In the genomic region with DNA sequence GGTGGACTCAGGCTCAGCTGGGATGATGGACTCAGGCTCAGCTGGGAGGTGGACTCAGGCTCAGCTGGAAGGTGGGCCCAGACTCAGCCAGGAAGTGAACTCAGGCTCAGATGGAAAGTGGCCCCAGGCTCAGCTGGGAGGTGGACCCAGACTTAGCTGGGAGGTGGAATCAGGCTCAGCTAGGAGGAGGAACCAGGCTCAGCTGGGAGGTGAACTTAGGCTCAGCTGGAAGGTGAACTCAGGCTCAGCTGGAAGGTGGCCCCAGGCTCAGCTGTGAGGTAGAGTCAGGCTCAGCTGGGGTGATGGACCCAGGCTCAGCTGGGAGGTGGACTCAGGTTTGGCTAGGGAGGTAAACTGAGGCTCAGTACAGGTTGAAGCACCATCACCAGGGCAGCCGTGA, we compare ENCODE assay signal across 26 cellular contexts. TPM values are rescaled to one million over a fixed set of nuclear protein-coding genes. Genes with fewer than 3 reads are reported as not detected.
"Had no signal": no experiment of that assay in that cellular context is flagged by ENCODE, and none has a peak within 500 bp of the region (broad histone marks: within the 10 kb centered on the region; RNA-seq: fewer than 3 reads in every experiment).

No MANE protein-coding gene starts in this region.

- H3K9me3 Mint-ChIP-seq: activated B cell treated with CpG ODN at 0.5 μM for 24 hours; activated naive CD8-positive, alpha-beta T cell treated with anti-CD3 and anti-CD28 coated beads, Interleukin-2, amount 10 ng/mL, durations not matched to agents 7 days and 5 days; effector memory CD8-positive, alpha-beta T cell; neural crest cell; stimulated activated naive CD8-positive, alpha-beta T cell treated with anti-CD3 and anti-CD28 coated beads, Interleukin-15, Interleukin-2, amounts not matched to agents 100 ng/mL and 50 ng/mL, for 24 hours had no signal

- ATAC-seq: activated CD4-positive, alpha-beta T cell treated with anti-CD3 and anti-CD28 coated beads for 36 hours; effector memory CD8-positive, alpha-beta T cell; esophagus mucosa had no signal

- H3K27me3 ChIP-seq: cardiac muscle cell, thyroid gland had no signal

- H3K4me3 ChIP-seq: cardiac muscle cell, thyroid gland had no signal

- H3K27me3 Mint-ChIP-seq: activated CD4-positive, alpha-beta T cell treated with anti-CD3 and anti-CD28 coated beads for 36 hours; activated naive CD8-positive, alpha-beta T cell treated with anti-CD3 and anti-CD28 coated beads, Interleukin-2, amount 10 ng/mL, durations not matched to agents 7 days and 5 days had no signal

- DNase-seq: activated B cell treated with CpG ODN at 0.5 μM for 24 hours; activated CD4-positive, alpha-beta T cell treated with anti-CD3 and anti-CD28 coated beads for 36 hours; activated CD4-positive, alpha-beta T cell treated with anti-CD3 and anti-CD28 coated beads, Interleukin-2, amount 50 U/mL, for 4 hours; activated naive CD4-positive, alpha-beta T cell treated with Interleukin-2 at 50 U/mL for 16 hours; activated naive CD8-positive, alpha-beta T cell treated with anti-CD3 and anti-CD28 coated beads, Interleukin-2, amount 10 ng/mL, durations not matched to agents 7 days and 5 days; activated T-cell treated with anti-CD3 and anti-CD28 coated beads, Interleukin-2, amount 50 U/mL, for 48 hours; amniotic stem cell; effector memory CD8-positive, alpha-beta T cell; foreskin melanocyte; hypothalamus; mesenchymal stem cell; stimulated activated CD4-positive, alpha-beta T cell treated with anti-CD3 and anti-CD28 coated beads, Interleukin-1b, Interleukin-23, amount 100 ng/mL, for 48 hours; substantia nigra; T1000 had no signal

- H3K4me1 Mint-ChIP-seq: activated B cell treated with CpG ODN at 0.5 μM for 24 hours; activated CD4-positive, alpha-beta T cell treated with anti-CD3 and anti-CD28 coated beads for 36 hours; activated naive CD8-positive, alpha-beta T cell treated with anti-CD3 and anti-CD28 coated beads, Interleukin-2, amount 10 ng/mL, durations not matched to agents 7 days and 5 days; neural crest cell had no signal

- H3K36me3 ChIP-seq: cardiac muscle cell, thyroid gland had no signal

- H3K27ac ChIP-seq: cardiac muscle cell, thyroid gland had no signal

- H3K4me3 Mint-ChIP-seq: activated B cell treated with CpG ODN at 0.5 μM for 24 hours; activated CD4-positive, alpha-beta T cell treated with anti-CD3 and anti-CD28 coated beads for 36 hours; activated naive CD8-positive, alpha-beta T cell treated with anti-CD3 and anti-CD28 coated beads, Interleukin-2, amount 10 ng/mL, durations not matched to agents 7 days and 5 days; effector memory CD8-positive, alpha-beta T cell; neural crest cell; stimulated activated naive CD8-positive, alpha-beta T cell treated with anti-CD3 and anti-CD28 coated beads, Interleukin-15, Interleukin-2, amounts not matched to agents 100 ng/mL and 50 ng/mL, for 24 hours had no signal

- H3K27ac Mint-ChIP-seq: activated B cell treated with CpG ODN at 0.5 μM for 24 hours; activated CD4-positive, alpha-beta T cell treated with anti-CD3 and anti-CD28 coated beads for 36 hours; activated naive CD8-positive, alpha-beta T cell treated with anti-CD3 and anti-CD28 coated beads, Interleukin-2, amount 10 ng/mL, durations not matched to agents 7 days and 5 days; effector memory CD8-positive, alpha-beta T cell; progenitor cell of endocrine pancreas; stimulated activated naive CD8-positive, alpha-beta T cell treated with anti-CD3 and anti-CD28 coated beads, Interleukin-15, Interleukin-2, amounts not matched to agents 100 ng/mL and 50 ng/mL, for 24 hours had no signal

- H3K36me3 Mint-ChIP-seq: activated naive CD8-positive, alpha-beta T cell treated with anti-CD3 and anti-CD28 coated beads, Interleukin-2, amount 10 ng/mL, durations not matched to agents 7 days and 5 days had no signal

- H3K9me3 ChIP-seq: thyroid gland had no signal

RNA-seq across cellular contexts. Expression of gene C14orf180, which starts 21.8 kb away (rescaled TPM):
- total RNA-seq: activated B cell treated with CpG ODN at 0.5 μM for 24 hours; activated CD4-positive, alpha-beta T cell treated with anti-CD3 and anti-CD28 coated beads for 36 hours; activated naive CD8-positive, alpha-beta T cell treated with anti-CD3 and anti-CD28 coated beads, Interleukin-2, amount 10 ng/mL, durations not matched to agents 7 days and 5 days; dermis microvascular lymphatic vessel endothelial cell; endothelial cell of umbilical vein; esophagus mucosa; mononuclear cell; neural crest cell; progenitor cell of endocrine pancreas; T-helper 1 cell treated with Interleukin-12 subunit alpha and Interleukin-12 subunit beta and Interleukin-4 antibody, amounts not matched to agents 30 ng/mL and 1 ng/mL, for 36 hours had no signal
- polyA plus RNA-seq: endothelial cell of umbilical vein had no signal

RNA-seq across cellular contexts. Expression of gene TMEM179, which starts 46.8 kb away (rescaled TPM):
- total RNA-seq: activated B cell treated with CpG ODN at 0.5 μM for 24 hours; activated naive CD8-positive, alpha-beta T cell treated with anti-CD3 and anti-CD28 coated beads, Interleukin-2, amount 10 ng/mL, durations not matched to agents 7 days and 5 days; endothelial cell of umbilical vein; esophagus mucosa; lower leg skin; mononuclear cell; omental fat pad had no signal
